Comparison of ENCODE assay signal across 1 cellular context in genomic region chr6:111731404-111732195, GRCh38.
TF ChIP-seq lines count a peak whose summit lies in the region.

No MANE protein-coding gene starts in this region.

TF ChIP-seq in H1, 55 proteins besides CTCF, POLR2A, EP300 and RAD21 (continued from another document):
- TF ChIP-seq NANOG (IDR thresholded peaks at IDR 0.05; ENCODE audit: insufficient read depth, low read depth, low read length, poor library complexity, severe bottlenecking) = no peak
- TF ChIP-seq SP4 (IDR thresholded peaks at IDR 0.05; ENCODE audit: low read length) = no peak
- TF ChIP-seq MAX (IDR thresholded peaks at IDR 0.05) = no peak
- peak; percentile 57 for TF ChIP-seq CHD7 (IDR thresholded peaks at IDR 0.05; ENCODE audit: insufficient replicate concordance, low read length)
- TF ChIP-seq HDAC6 (IDR thresholded peaks at IDR 0.05; ENCODE audit: low read depth, low read length) = no peak
